1 cellular context compared by ENCODE assay signal in the genomic region with DNA sequence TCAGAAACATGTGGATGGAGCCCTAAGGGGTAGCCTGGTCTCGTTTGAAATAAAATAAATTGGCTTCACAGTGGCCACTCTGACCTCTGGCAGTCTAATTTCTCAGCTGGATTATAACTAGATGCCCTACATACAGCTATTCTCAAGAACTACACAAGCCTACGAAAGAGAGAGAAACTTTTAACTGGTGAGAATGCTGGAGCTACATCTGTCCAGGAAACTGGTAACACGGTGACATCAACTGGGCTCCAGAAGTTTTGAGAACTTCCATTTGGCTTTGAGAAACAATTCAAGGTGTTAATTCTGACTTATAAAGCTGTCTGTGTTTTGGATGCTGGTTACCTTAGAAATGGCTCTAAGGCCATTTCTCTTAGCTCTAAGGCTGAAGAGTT.
TF ChIP-seq lines count a peak whose summit lies in the region.

No MANE protein-coding gene starts in this region.

TF ChIP-seq in GM23338, 12 proteins besides CTCF, POLR2A, EP300 and RAD21 (continued from another document):
- TF ChIP-seq, protein P1, sequence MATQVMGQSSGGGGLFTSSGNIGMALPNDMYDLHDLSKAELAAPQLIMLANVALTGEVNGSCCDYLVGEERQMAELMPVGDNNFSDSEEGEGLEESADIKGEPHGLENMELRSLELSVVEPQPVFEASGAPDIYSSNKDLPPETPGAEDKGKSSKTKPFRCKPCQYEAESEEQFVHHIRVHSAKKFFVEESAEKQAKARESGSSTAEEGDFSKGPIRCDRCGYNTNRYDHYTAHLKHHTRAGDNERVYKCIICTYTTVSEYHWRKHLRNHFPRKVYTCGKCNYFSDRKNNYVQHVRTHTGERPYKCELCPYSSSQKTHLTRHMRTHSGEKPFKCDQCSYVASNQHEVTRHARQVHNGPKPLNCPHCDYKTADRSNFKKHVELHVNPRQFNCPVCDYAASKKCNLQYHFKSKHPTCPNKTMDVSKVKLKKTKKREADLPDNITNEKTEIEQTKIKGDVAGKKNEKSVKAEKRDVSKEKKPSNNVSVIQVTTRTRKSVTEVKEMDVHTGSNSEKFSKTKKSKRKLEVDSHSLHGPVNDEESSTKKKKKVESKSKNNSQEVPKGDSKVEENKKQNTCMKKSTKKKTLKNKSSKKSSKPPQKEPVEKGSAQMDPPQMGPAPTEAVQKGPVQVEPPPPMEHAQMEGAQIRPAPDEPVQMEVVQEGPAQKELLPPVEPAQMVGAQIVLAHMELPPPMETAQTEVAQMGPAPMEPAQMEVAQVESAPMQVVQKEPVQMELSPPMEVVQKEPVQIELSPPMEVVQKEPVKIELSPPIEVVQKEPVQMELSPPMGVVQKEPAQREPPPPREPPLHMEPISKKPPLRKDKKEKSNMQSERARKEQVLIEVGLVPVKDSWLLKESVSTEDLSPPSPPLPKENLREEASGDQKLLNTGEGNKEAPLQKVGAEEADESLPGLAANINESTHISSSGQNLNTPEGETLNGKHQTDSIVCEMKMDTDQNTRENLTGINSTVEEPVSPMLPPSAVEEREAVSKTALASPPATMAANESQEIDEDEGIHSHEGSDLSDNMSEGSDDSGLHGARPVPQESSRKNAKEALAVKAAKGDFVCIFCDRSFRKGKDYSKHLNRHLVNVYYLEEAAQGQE (IDR thresholded peaks at IDR 0.05; ENCODE audit: unreplicated experiment) = no peak
- TF ChIP-seq STAT1 (IDR thresholded peaks at IDR 0.05; ENCODE audit: unreplicated experiment) (no peak), NANOG (IDR thresholded peaks at IDR 0.05; ENCODE audit: borderline replicate concordance) (no peak), JUNB (IDR thresholded peaks at IDR 0.05; ENCODE audit: unreplicated experiment) (no peak), CREB1 (CRISPR knock-in tag; IDR thresholded peaks at IDR 0.05; ENCODE audit: low read depth) (no peak), ZNF331 (CRISPR knock-in tag; IDR thresholded peaks at IDR 0.05; ENCODE audit: low read depth) (no peak), ZNF114 (CRISPR knock-in tag; IDR thresholded peaks at IDR 0.05) (no peak), EZH2 (IDR thresholded peaks at IDR 0.05; ENCODE audit: low read depth, unreplicated experiment) (no peak), POLR2AphosphoS5 (IDR thresholded peaks at IDR 0.05; ENCODE audit: low read depth) (no peak), EZH2phosphoT487 (IDR thresholded peaks at IDR 0.05; ENCODE audit: unreplicated experiment) (no peak)
- TF ChIP-seq, protein P2, sequence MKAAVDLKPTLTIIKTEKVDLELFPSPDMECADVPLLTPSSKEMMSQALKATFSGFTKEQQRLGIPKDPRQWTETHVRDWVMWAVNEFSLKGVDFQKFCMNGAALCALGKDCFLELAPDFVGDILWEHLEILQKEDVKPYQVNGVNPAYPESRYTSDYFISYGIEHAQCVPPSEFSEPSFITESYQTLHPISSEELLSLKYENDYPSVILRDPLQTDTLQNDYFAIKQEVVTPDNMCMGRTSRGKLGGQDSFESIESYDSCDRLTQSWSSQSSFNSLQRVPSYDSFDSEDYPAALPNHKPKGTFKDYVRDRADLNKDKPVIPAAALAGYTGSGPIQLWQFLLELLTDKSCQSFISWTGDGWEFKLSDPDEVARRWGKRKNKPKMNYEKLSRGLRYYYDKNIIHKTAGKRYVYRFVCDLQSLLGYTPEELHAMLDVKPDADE (IDR thresholded peaks at IDR 0.05) = no peak
